In genomic region chr2:169716938-169717690, GRCh38 we compare ENCODE assay signal across 1 cellular context.
TF ChIP-seq lines count a peak whose summit lies in the region.

No MANE protein-coding gene starts in this region.

TF ChIP-seq in HepG2, 621 proteins besides CTCF, POLR2A, EP300 and RAD21 (continued from another document and continues in another):
- no peak for TF ChIP-seq FUBP1 (CRISPR knock-in tag; IDR thresholded peaks at IDR 0.05; ENCODE audit: borderline replicate concordance)
- no peak for TF ChIP-seq NFYB (CRISPR knock-in tag; IDR thresholded peaks at IDR 0.05)
- TF ChIP-seq ZNF33A (CRISPR knock-in tag; IDR thresholded peaks at IDR 0.05; ENCODE audit: borderline replicate concordance) = no peak
- TF ChIP-seq SALL2 (CRISPR knock-in tag; IDR thresholded peaks at IDR 0.05) = no peak
- TF ChIP-seq ZNF253 (CRISPR knock-in tag; IDR thresholded peaks at IDR 0.05; ENCODE audit: borderline replicate concordance) = no peak
- no peak for TF ChIP-seq PHF8 (CRISPR knock-in tag; IDR thresholded peaks at IDR 0.05)
- TF ChIP-seq ZNF546 (CRISPR knock-in tag; conservative IDR thresholded peaks at IDR 0.05) = no peak
- no peak for TF ChIP-seq TFDP1 (CRISPR knock-in tag; IDR thresholded peaks at IDR 0.05; ENCODE audit: borderline replicate concordance)
- no peak for TF ChIP-seq CBX1 (IDR thresholded peaks at IDR 0.05; ENCODE audit: low read depth)
- TF ChIP-seq ZNF562 (CRISPR knock-in tag; IDR thresholded peaks at IDR 0.05; ENCODE audit: borderline replicate concordance) = no peak
- TF ChIP-seq TEF (CRISPR knock-in tag; IDR thresholded peaks at IDR 0.05) = no peak
- no peak for TF ChIP-seq TBP (CRISPR knock-in tag; IDR thresholded peaks at IDR 0.05)
- TF ChIP-seq ZNF30 (CRISPR knock-in tag; IDR thresholded peaks at IDR 0.05) = no peak
- TF ChIP-seq ZMAT3 (CRISPR knock-in tag; conservative IDR thresholded peaks at IDR 0.05) = no peak
- no peak for TF ChIP-seq NR2C2 (CRISPR knock-in tag; IDR thresholded peaks at IDR 0.05; ENCODE audit: borderline replicate concordance)
- no peak for TF ChIP-seq REPIN1 (CRISPR knock-in tag; IDR thresholded peaks at IDR 0.05; ENCODE audit: borderline replicate concordance, low read depth)
- no peak for TF ChIP-seq ZSCAN25 (CRISPR knock-in tag; IDR thresholded peaks at IDR 0.05)
- TF ChIP-seq HMGXB4 (CRISPR knock-in tag; IDR thresholded peaks at IDR 0.05; ENCODE audit: borderline replicate concordance in 1 of 2, low read depth in 1 of 2) = 0 out of 4 replicates have a peak, but pooled peaks of 1 of the 2 experiments have one; percentile 19
- TF ChIP-seq THYN1 (CRISPR knock-in tag; IDR thresholded peaks at IDR 0.05; ENCODE audit: borderline replicate concordance, low read depth) = no peak
- TF ChIP-seq HMGA1 (CRISPR knock-in tag; conservative IDR thresholded peaks at IDR 0.05) = no peak
- TF ChIP-seq DDIT3 (CRISPR knock-in tag; IDR thresholded peaks at IDR 0.05) = no peak
- no peak for TF ChIP-seq SRSF4 (IDR thresholded peaks at IDR 0.05; ENCODE audit: low read depth, low read length, poor library complexity, severe bottlenecking)
- no peak for TF ChIP-seq ZNF839 (CRISPR knock-in tag; IDR thresholded peaks at IDR 0.05; ENCODE audit: borderline replicate concordance)
- peak; percentile 36; the same call in 1 of the 2 replicates for TF ChIP-seq PPARG (CRISPR knock-in tag; conservative IDR thresholded peaks at IDR 0.05)
- TF ChIP-seq GPBP1L1 (CRISPR knock-in tag; IDR thresholded peaks at IDR 0.05) = no peak
- TF ChIP-seq RBAK (CRISPR knock-in tag; IDR thresholded peaks at IDR 0.05) = no peak
- no peak for TF ChIP-seq CREBL2 (CRISPR knock-in tag; IDR thresholded peaks at IDR 0.05; ENCODE audit: borderline replicate concordance)
- TF ChIP-seq ZMAT5 (CRISPR knock-in tag; IDR thresholded peaks at IDR 0.05; ENCODE audit: borderline replicate concordance, low read depth) = no peak
- peak; percentile 57 for TF ChIP-seq YY1 (IDR thresholded peaks at IDR 0.05; ENCODE audit: insufficient read depth, insufficient replicate concordance, low read depth, low read length)
- peak; percentile 30; the same call in 1 of the 2 replicates for TF ChIP-seq KDM2A (CRISPR knock-in tag; IDR thresholded peaks at IDR 0.05; ENCODE audit: borderline replicate concordance, low read depth)
- TF ChIP-seq GABPA (IDR thresholded peaks at IDR 0.05; ENCODE audit: low read depth, low read length) = no peak
- peak; percentile 76 for TF ChIP-seq GABPA (CRISPR knock-in tag; IDR thresholded peaks at IDR 0.05; ENCODE audit: low read depth)
- no peak for TF ChIP-seq KAT2B (IDR thresholded peaks at IDR 0.05; ENCODE audit: borderline replicate concordance, low read depth, low read length)
- TF ChIP-seq YEATS4 (CRISPR knock-in tag; IDR thresholded peaks at IDR 0.05; ENCODE audit: borderline replicate concordance) = no peak
- TF ChIP-seq ZNF383 (CRISPR knock-in tag; IDR thresholded peaks at IDR 0.05; ENCODE audit: borderline replicate concordance) = no peak
- TF ChIP-seq ZNF549 (CRISPR knock-in tag; IDR thresholded peaks at IDR 0.05) = no peak
- TF ChIP-seq ZBTB39 (CRISPR knock-in tag; IDR thresholded peaks at IDR 0.05) = no peak
- no peak for TF ChIP-seq ZHX1 (CRISPR knock-in tag; IDR thresholded peaks at IDR 0.05; ENCODE audit: low read depth)
- TF ChIP-seq ZNF451 (CRISPR knock-in tag; IDR thresholded peaks at IDR 0.05) = no peak
- TF ChIP-seq ZKSCAN8 (CRISPR knock-in tag; IDR thresholded peaks at IDR 0.05; ENCODE audit: borderline replicate concordance) = no peak; the same call in 1 of the 2 replicates
- no peak for TF ChIP-seq BRD4 (CRISPR knock-in tag; IDR thresholded peaks at IDR 0.05)
- TF ChIP-seq ZFP36L2 (CRISPR knock-in tag; IDR thresholded peaks at IDR 0.05) = no peak
- TF ChIP-seq ZNF660 (CRISPR knock-in tag; IDR thresholded peaks at IDR 0.05; ENCODE audit: borderline replicate concordance, low read depth) = no peak
- TF ChIP-seq ZNF282 (IDR thresholded peaks at IDR 0.05; ENCODE audit: partially characterized antibody) = no peak
- TF ChIP-seq TRIM24 (CRISPR knock-in tag; IDR thresholded peaks at IDR 0.05) = no peak
- TF ChIP-seq ZNF710 (CRISPR knock-in tag; IDR thresholded peaks at IDR 0.05; ENCODE audit: borderline replicate concordance) = no peak
- TF ChIP-seq NR0B2 (CRISPR knock-in tag; IDR thresholded peaks at IDR 0.05) = no peak
- no peak for TF ChIP-seq CEBPB (IDR thresholded peaks at IDR 0.05; ENCODE audit: borderline replicate concordance, low read depth, low read length)
- no peak for TF ChIP-seq ZNF431 (CRISPR knock-in tag; IDR thresholded peaks at IDR 0.05; ENCODE audit: borderline replicate concordance, low read depth)
- peak; percentile 69; the same call in 1 of the 2 replicates for TF ChIP-seq ZNF614 (CRISPR knock-in tag; IDR thresholded peaks at IDR 0.05; ENCODE audit: borderline replicate concordance)
- TF ChIP-seq NCOA5 (CRISPR knock-in tag; IDR thresholded peaks at IDR 0.05) = no peak
- TF ChIP-seq PRMT3 (CRISPR knock-in tag; IDR thresholded peaks at IDR 0.05; ENCODE audit: borderline replicate concordance, low read depth) = no peak
- no peak for TF ChIP-seq ZBTB25 (CRISPR knock-in tag; IDR thresholded peaks at IDR 0.05)
